12 cellular contexts compared by ENCODE assay signal in genomic region chr6:57434944-57435343, GRCh38.
"Had no signal": no experiment of that assay in that cellular context is flagged by ENCODE, and none has a peak within 500 bp of the region (broad histone marks: within the 10 kb centered on the region; RNA-seq: fewer than 3 reads in every experiment).

No MANE protein-coding gene starts in this region.

- H3K4me3 Mint-ChIP-seq: activated B cell treated with CpG ODN at 0.5 μM for 24 hours; activated CD4-positive, alpha-beta T cell treated with anti-CD3 and anti-CD28 coated beads, Interleukin-2, amount 10 ng/mL, durations not matched to agents 24 days and 14 days; activated naive CD8-positive, alpha-beta T cell; T-helper 17 cell had no signal

- H3K9me3 Mint-ChIP-seq: activated B cell treated with CpG ODN at 0.5 μM for 24 hours; activated CD4-positive, alpha-beta T cell treated with anti-CD3 and anti-CD28 coated beads, Interleukin-2, amount 10 ng/mL, durations not matched to agents 24 days and 14 days; activated T-helper 2 cell treated with anti-CD3 and anti-CD28 coated beads, Interferon-gamma antibody, Interleukin-2, Interleukin-4, amounts not matched to agents 10 μg/mL and 5 μg/mL and 100 μg/mL, durations not matched to agents 14 hours and 24 hours and 36 hours had no signal

- H3K9me3 ChIP-seq: esophagus squamous epithelium had no signal

- H3K27ac ChIP-seq: esophagus squamous epithelium, skin epidermis had no signal

- H3K4me1 ChIP-seq: esophagus squamous epithelium had no signal

- ATAC-seq: T-helper 17 cell had no signal

- DNase-seq: activated B cell treated with CpG ODN at 0.5 μM for 24 hours; activated CD4-positive, alpha-beta T cell treated with anti-CD3 and anti-CD28 coated beads, Interleukin-2, amount 10 ng/mL, durations not matched to agents 24 days and 14 days; activated T-cell treated with anti-CD3 and anti-CD28 coated beads for 4 hours; anterior cingulate cortex; esophagus squamous epithelium; foreskin fibroblast; glutamatergic neuron; stimulated activated CD4-positive, alpha-beta T cell treated with anti-CD3 and anti-CD28 coated beads, Interleukin-4, amount 100 ng/mL, for 4 hours; T-helper 17 cell had no signal

- H3K27me3 ChIP-seq: esophagus squamous epithelium had no signal

- H3K27me3 Mint-ChIP-seq: activated B cell treated with CpG ODN at 0.5 μM for 24 hours; activated CD4-positive, alpha-beta T cell treated with anti-CD3 and anti-CD28 coated beads, Interleukin-2, amount 10 ng/mL, durations not matched to agents 24 days and 14 days; activated naive CD8-positive, alpha-beta T cell; T-helper 17 cell had no signal

- H3K27ac Mint-ChIP-seq: activated B cell treated with CpG ODN at 0.5 μM for 24 hours; activated CD4-positive, alpha-beta T cell treated with anti-CD3 and anti-CD28 coated beads, Interleukin-2, amount 10 ng/mL, durations not matched to agents 24 days and 14 days; activated naive CD8-positive, alpha-beta T cell; activated T-helper 2 cell treated with anti-CD3 and anti-CD28 coated beads, Interferon-gamma antibody, Interleukin-2, Interleukin-4, amounts not matched to agents 10 μg/mL and 5 μg/mL and 100 μg/mL, durations not matched to agents 14 hours and 24 hours and 36 hours; T-helper 17 cell had no signal
